In genomic region chr1:19625264-19625663, GRCh38 we compare ENCODE assay signal across 20 cellular contexts. TPM values are rescaled to one million over a fixed set of nuclear protein-coding genes. Genes with fewer than 3 reads are reported as not detected.
DNase-seq lines count a peak whose midpoint lies in the region; TF ChIP-seq lines count a peak whose summit lies in the region.
"Had no signal": no experiment of that assay in that cellular context is flagged by ENCODE, and none has a peak within 500 bp of the region (broad histone marks: within the 10 kb centered on the region; RNA-seq: fewer than 3 reads in every experiment).

No MANE protein-coding gene starts in this region.

- H3K9ac ChIP-seq in muscle layer of colon (ENCODE audit: low read length), result no peak overlapping the region

- no peaks in the 10 kb centered on the region for H3K27me3 ChIP-seq in esophagus muscularis mucosa
- H3K27me3 ChIP-seq in muscle layer of colon (ENCODE audit: control insufficient read depth in 1 of 2, insufficient read depth in 2 of 2, low read length in 2 of 2), result no peaks in the 10 kb centered on the region
- H3K27me3 ChIP-seq in sigmoid colon, result no peaks in the 10 kb centered on the region

- no peak for DNase-seq in esophagus muscularis mucosa (ENCODE audit: extremely low spot score)
- peak; percentile 45 for DNase-seq in sigmoid colon
- no peak for DNase-seq in NCI-H446 (lab: John Stamatoyannopoulos, UW)
- DNase-seq in activated T-cell treated with anti-CD3 and anti-CD28 coated beads for 4 hours, result no peak
- no peak for DNase-seq in hepatic stellate cell (ENCODE audit: low spot score)
- DNase-seq: C1 segment of cervical spinal cord; Calu3; CD4-positive, alpha-beta memory T cell; COR-L47; DMS53; DMS79 treated with DMSO at 0.1 percent for 48 hours; GF-D8; GOT3; HFFc6 had no signal

- TF ChIP-seq EP300 in esophagus muscularis mucosa (IDR thresholded peaks at IDR 0.05), result no peak
- TF ChIP-seq EP300 in sigmoid colon (IDR thresholded peaks at IDR 0.05), result no peak

- TF ChIP-seq POLR2A in esophagus muscularis mucosa (IDR thresholded peaks at IDR 0.05; ENCODE audit: low read depth), result no peak
- no peak for TF ChIP-seq POLR2A in sigmoid colon (IDR thresholded peaks at IDR 0.05)

- H3K4me1 ChIP-seq in esophagus muscularis mucosa, result peaks cover 23 to 70% (median 60%) of the 10 kb centered on the region in 4 donors
- H3K4me1 ChIP-seq in muscle layer of colon (ENCODE audit: insufficient read depth, low read length), result peaks cover 25% of the 10 kb centered on the region
- H3K4me1 ChIP-seq in sigmoid colon, result peaks cover 0 to 39% (median 29%) of the 10 kb centered on the region in 4 donors
- H3K4me1 ChIP-seq: HAP-1 had no signal

- peak overlapping the region in 3 of 4 donors; percentile 45 to 57 (median 47) for H3K27ac ChIP-seq in esophagus muscularis mucosa (replicated peaks in 1 of 4)
- peak overlapping the region; percentile 4 for H3K27ac ChIP-seq in muscle layer of colon (ENCODE audit: low read depth, low read length)
- peak overlapping the region in 3 of 4 donors; percentile 36 to 64 (median 48) for H3K27ac ChIP-seq in sigmoid colon

- TF ChIP-seq CTCF in esophagus muscularis mucosa (IDR thresholded peaks at IDR 0.05) (no peak), sigmoid colon (IDR thresholded peaks at IDR 0.05) (no peak)

- H3K4me3 ChIP-seq in esophagus muscularis mucosa (no peak overlapping the region), muscle layer of colon (ENCODE audit: low read depth in 1 of 2, low read length in 2 of 2) (no peak overlapping the region), sigmoid colon (no peak overlapping the region)
- H3K4me3 ChIP-seq: HAP-1 had no signal

- H3K36me3 ChIP-seq in esophagus muscularis mucosa (peaks cover 27 to 73% (median 42%) of the 10 kb centered on the region in 4 donors), muscle layer of colon (ENCODE audit: insufficient read depth, low read length) (peaks cover 31% of the 10 kb centered on the region), sigmoid colon (peaks cover 0 to 58% (median 32%) of the 10 kb centered on the region in 4 donors)

- intact Hi-C loops in esophagus muscularis mucosa (cut with DNase I) (no loop called here), sigmoid colon (cut with DNase I) (no loop called here)

- whole genome bisulfite sequencing in esophagus muscularis mucosa, result 80% methylated on average over 7 of the region's 7 CpGs
- 96 to 97% methylated on average over 7 of the region's 7 CpGs for WGBS in sigmoid colon, 2 donors

- H3K9me3 ChIP-seq in esophagus muscularis mucosa (no peaks in the 10 kb centered on the region), muscle layer of colon (ENCODE audit: low read length) (no peaks in the 10 kb centered on the region), sigmoid colon (no peaks in the 10 kb centered on the region)
- H3K9me3 ChIP-seq: HAP-1 had no signal

RNA-seq across cellular contexts. Expression of gene NBL1, which starts 18.8 kb away (rescaled TPM):
- total RNA-seq in esophagus muscularis mucosa (100 to 1,000 TPM; 194 to 469 (median 307) TPM), sigmoid colon (100 to 1,000 TPM in 2 of 4 donors, 10 to 100 TPM in 2; 64.1 to 128 (median 87.6) TPM)
- polyA plus RNA-seq in sigmoid colon, result 100 to 1,000 TPM; 245 to 394 (median 260) TPM

RNA-seq across cellular contexts. Expression of gene HTR6, which starts 39.4 kb away (rescaled TPM):
- not detected for total RNA-seq in esophagus muscularis mucosa
- not detected for total RNA-seq in sigmoid colon
- polyA plus RNA-seq in sigmoid colon, result under 1 TPM in 1 of 3 donors, not detected in 2; 0.15 TPM
- total RNA-seq: A172, A673, Calu3, Daoy, HFFc6 had no signal
- polyA plus RNA-seq: BJ had no signal
